9 cellular contexts compared by ENCODE assay signal in the genomic region with DNA sequence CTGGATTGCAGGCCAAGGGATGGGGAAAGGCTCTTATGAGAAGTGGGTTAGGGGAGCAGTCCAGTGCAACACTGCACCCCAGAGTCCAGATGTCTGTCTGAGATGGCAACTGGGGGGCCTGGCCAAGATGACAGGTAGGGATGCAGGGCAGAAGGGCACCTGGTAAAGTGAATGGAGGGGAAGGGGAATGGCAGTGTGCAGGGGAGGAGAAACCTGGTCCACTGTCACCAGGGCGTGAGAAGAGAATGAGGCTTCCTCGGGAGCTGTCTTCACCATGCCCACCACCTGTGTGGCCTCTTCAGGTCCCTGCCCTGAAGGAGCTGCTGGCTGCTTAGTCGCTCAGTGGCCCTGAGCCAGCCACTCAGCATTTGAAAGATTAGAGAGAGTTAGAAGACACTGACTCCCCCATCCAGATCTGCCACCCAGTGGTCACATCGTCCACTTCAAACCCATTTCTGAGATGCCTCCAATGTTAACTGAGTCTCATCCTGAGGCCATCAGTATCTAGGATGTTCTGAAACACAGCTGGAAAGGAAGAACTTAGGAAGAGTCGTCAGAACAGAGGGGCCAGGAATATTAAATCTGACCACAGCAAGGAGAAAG. TPM values are rescaled to one million over a fixed set of nuclear protein-coding genes. Genes with fewer than 3 reads are reported as not detected.
DNase-seq lines count a peak whose midpoint lies in the region; ATAC-seq and TF ChIP-seq lines count a peak whose summit lies in the region.
"Had no signal": no experiment of that assay in that cellular context is flagged by ENCODE, and none has a peak within 500 bp of the region (broad histone marks: within the 10 kb centered on the region; RNA-seq: fewer than 3 reads in every experiment).

No MANE protein-coding gene starts in this region.

- no peak overlapping the region for H2AFZ ChIP-seq in PC-9
- no peak overlapping the region for H2AFZ ChIP-seq in trophoblast cell (ENCODE audit: insufficient read depth, low read length, poor library complexity)

- no peak overlapping the region for H3K9ac ChIP-seq in trophoblast cell (ENCODE audit: low read length)

- H3K9me3 Mint-ChIP-seq in Calu3 (ENCODE audit: low read depth, unreplicated experiment), result no peaks in the 10 kb centered on the region

- H3K4me3 ChIP-seq in PC-9 (peak overlapping the region; percentile 12; the same call in 1 of the 2 replicates), esophagus squamous epithelium (peak overlapping the region in 1 of 4 donors; percentile 44), trophoblast cell (ENCODE audit: low read depth, low read length) (no peak overlapping the region)

- no peak overlapping the region for H2BK5ac ChIP-seq in trophoblast cell (ENCODE audit: low read depth, low read length, poor library complexity)

- no peak overlapping the region for H3K23ac ChIP-seq in trophoblast cell (ENCODE audit: low read length)

- H3K18ac ChIP-seq in trophoblast cell (ENCODE audit: low read length), result no peak overlapping the region

- H3K27ac ChIP-seq in PC-9, result peak overlapping the region; percentile 27; the same call in 1 of the 2 replicates
- H3K27ac ChIP-seq in esophagus squamous epithelium, result peak overlapping the region; percentile 70 to 86 (median 82)
- no peak overlapping the region for H3K27ac ChIP-seq in trophoblast cell (ENCODE audit: low read depth, low read length)

- peaks cover 15% of the 10 kb centered on the region for H3K36me3 Mint-ChIP-seq in Calu3 (ENCODE audit: insufficient read depth, unreplicated experiment)
- H3K36me3 Mint-ChIP-seq: activated CD8-positive, alpha-beta memory T cell treated with anti-CD3 and anti-CD28 coated beads, Interleukin-2, amount 10 ng/mL, durations not matched to agents 7 days and 5 days had no signal

- no peaks in the 10 kb centered on the region for H3K36me3 ChIP-seq in PC-9 (ENCODE audit: low read depth)
- H3K36me3 ChIP-seq in esophagus squamous epithelium, result no peaks in the 10 kb centered on the region
- H3K36me3 ChIP-seq in trophoblast cell (ENCODE audit: control insufficient read depth in 1 of 2, insufficient read depth in 2 of 2, low read length in 2 of 2), result no peaks in the 10 kb centered on the region

- peaks cover 24% of the 10 kb centered on the region for H3K27me3 Mint-ChIP-seq in Calu3 (ENCODE audit: unreplicated experiment)

- peak overlapping the region; percentile 24 for H3K27ac Mint-ChIP-seq in Calu3 (ENCODE audit: unreplicated experiment)
- H3K27ac Mint-ChIP-seq: activated CD8-positive, alpha-beta memory T cell treated with anti-CD3 and anti-CD28 coated beads, Interleukin-2, amount 10 ng/mL, durations not matched to agents 7 days and 5 days had no signal

- H3K4me2 ChIP-seq in PC-9 (peak overlapping the region; percentile 59), trophoblast cell (ENCODE audit: low read length) (no peak overlapping the region)

- TF ChIP-seq CTCF in Calu3 (IDR thresholded peaks at IDR 0.05; ENCODE audit: unreplicated experiment) (no peak), PC-9 (conservative IDR thresholded peaks at IDR 0.05) (peak; percentile 64), esophagus squamous epithelium (IDR thresholded peaks at IDR 0.05) (peak in 3 of 6 experiments; percentile 10 to 42 (median 29))

- no peak for TF ChIP-seq POLR2A in esophagus squamous epithelium (IDR thresholded peaks at IDR 0.05)

- intact Hi-C loops in Calu3 (cut with micrococcal nuclease; ENCODE audit: unreplicated experiment), result loop anchor here (1.0 to 5.0 kb wide), 5 partner anchors 34 to 219 kb away; partner anchors contain the start of gene HSPA2
- intact Hi-C loops in PC-9 (cut with micrococcal nuclease; ENCODE audit: unreplicated experiment), result loop anchor here (1.0 to 5.0 kb wide), 4 partner anchors 58 to 424 kb away; no protein-coding TSS in a partner anchor
- intact Hi-C loops in esophagus squamous epithelium (cut with DNase I), result loop anchor here (5.0 kb wide), 1 partner anchor 89 kb away; no protein-coding TSS in a partner anchor

- H3K79me1 ChIP-seq in trophoblast cell (ENCODE audit: low read length), result peaks cover 44% of the 10 kb centered on the region

- peak overlapping the region; percentile 7 for H3K4me3 Mint-ChIP-seq in Calu3 (ENCODE audit: low read depth, unreplicated experiment)
- H3K4me3 Mint-ChIP-seq: activated CD8-positive, alpha-beta memory T cell treated with anti-CD3 and anti-CD28 coated beads, Interleukin-2, amount 10 ng/mL, durations not matched to agents 7 days and 5 days had no signal

- no peaks in the 10 kb centered on the region for H4K20me1 ChIP-seq in PC-9 (ENCODE audit: insufficient read depth)

- H4K12ac ChIP-seq in trophoblast cell (ENCODE audit: low read depth, low read length), result no peak overlapping the region

- H2AK5ac ChIP-seq in trophoblast cell (ENCODE audit: low read length), result no peak overlapping the region

- POLR2A ChIA-PET in PC-9 (lab: Charles Lee; ENCODE audit: unreplicated experiment), result interaction anchor here (0.5 kb wide), 1 partner anchor 56 kb away, joined by 3 read pairs; no protein-coding TSS in a partner anchor

- H3K27me3 ChIP-seq in PC-9 (ENCODE audit: insufficient read depth, low read depth) (no peaks in the 10 kb centered on the region), esophagus squamous epithelium (no peaks in the 10 kb centered on the region), trophoblast cell (ENCODE audit: insufficient read depth, low read length) (no peaks in the 10 kb centered on the region)

- no peak for ATAC-seq in GM19397 (IDR thresholded peaks at IDR 0.05; ENCODE audit: unreplicated experiment)
- ATAC-seq: activated CD8-positive, alpha-beta memory T cell treated with anti-CD3 and anti-CD28 coated beads, Interleukin-2, amount 10 ng/mL, durations not matched to agents 7 days and 5 days had no signal

- CTCF ChIA-PET in Calu3 (lab: Charles Lee), result interaction anchor here (0.8 to 1.9 kb wide), 7 partner anchors 35 to 130 kb away, joined by 3 to 6 read pairs (median 5); no protein-coding TSS in a partner anchor
- CTCF ChIA-PET in PC-9 (lab: Charles Lee), result interaction anchor here (0.5 to 1.3 kb wide), 4 partner anchors 22 to 221 kb away, joined by 3 to 4 read pairs (median 3); partner anchors contain the start of gene HSPA2

- no peaks in the 10 kb centered on the region for H3K79me2 ChIP-seq in PC-9 (ENCODE audit: low read depth)
- peaks cover 7% of the 10 kb centered on the region for H3K79me2 ChIP-seq in trophoblast cell (ENCODE audit: control insufficient read depth, insufficient read depth, low read length, poor library complexity)

- no peak overlapping the region for H3K4ac ChIP-seq in trophoblast cell (ENCODE audit: low read depth, low read length)

- peaks cover 68% of the 10 kb centered on the region for H3K4me1 ChIP-seq in PC-9 (replicated peaks; ENCODE audit: insufficient read depth)
- peaks cover 42 to 85% (median 54%) of the 10 kb centered on the region in 3 donors for H3K4me1 ChIP-seq in esophagus squamous epithelium
- H3K4me1 ChIP-seq in trophoblast cell (ENCODE audit: control insufficient read depth in 1 of 2, insufficient read depth in 2 of 2, low read length in 2 of 2), result peaks cover 50 to 57% of the 10 kb centered on the region in 2 experiments

- DNase-seq in Calu3, result peak; percentile 33
- DNase-seq in PC-9, result no peak
- no peak for DNase-seq in esophagus squamous epithelium (lab: John Stamatoyannopoulos, UW)
- DNase-seq in trophoblast cell, result peak; percentile 24 to 56
- DNase-seq in HuH-7.5 (ENCODE audit: low spot score), result no peak
- no peak for DNase-seq in NOMO-1 treated with DMSO at 0.1 percent for 48 hours (lab: John Stamatoyannopoulos, UW; ENCODE audit: unreplicated experiment)
- DNase-seq in AG20443 (ENCODE audit: low spot score), result no peak

- peak overlapping the region; percentile 40 for H4K91ac ChIP-seq in trophoblast cell (ENCODE audit: low read depth, low read length)

- BruUV-seq in Calu3 (replicated peaks; lab: Mats Ljungman, UMichigan) (no TSS peak), PC-9 (replicated peaks; lab: Mats Ljungman, UMichigan) (no TSS peak)

- WGBS in esophagus squamous epithelium, 2 donors, result 12 to 21% methylated on average over 4 of the region's 5 CpGs
- WGBS in trophoblast cell (ENCODE audit: extremely low coverage, insufficient coverage, insufficient read length), result no CpG with 5 or more reads among the region's 5 CpGs

- H3K14ac ChIP-seq in trophoblast cell (ENCODE audit: low read length), result peak overlapping the region; percentile 11

- no peak overlapping the region for H4K8ac ChIP-seq in trophoblast cell (ENCODE audit: low read depth, low read length)

- peaks cover 43% of the 10 kb centered on the region for H3F3A ChIP-seq in PC-9 (ENCODE audit: insufficient read depth, low read depth)

- H3K9me3 ChIP-seq in PC-9 (ENCODE audit: insufficient read depth, low read depth) (no peaks in the 10 kb centered on the region), esophagus squamous epithelium (no peaks in the 10 kb centered on the region), trophoblast cell (ENCODE audit: insufficient read depth, low read depth, low read length) (peaks cover 9% of the 10 kb centered on the region)

- no peak overlapping the region for H2BK120ac ChIP-seq in trophoblast cell (ENCODE audit: insufficient read depth, low read length, poor library complexity)

- no peak overlapping the region for H2BK12ac ChIP-seq in trophoblast cell (ENCODE audit: low read length)

- H3K9me2 ChIP-seq in PC-9 (ENCODE audit: insufficient read depth), result no peaks in the 10 kb centered on the region

- H3K4me1 Mint-ChIP-seq in Calu3 (ENCODE audit: low read depth, unreplicated experiment), result peaks cover 58% of the 10 kb centered on the region

RNA-seq across cellular contexts. Expression of gene PLEKHG3, which starts 57.3 kb away (rescaled TPM):
- total RNA-seq in Calu3 (2022) (39.0 and 53.6 TPM in 2 replicates), PC-9 (2021) (59.3 and 61.7 TPM in 2 replicates), esophagus squamous epithelium (10 to 100 TPM; 44.6 to 87.8 (median 60.8) TPM)
- polyA plus RNA-seq in trophoblast cell (2013), result 54.5 and 57.2 TPM in 2 replicates

Comparison
In these comparisons a context has a peak if more than half of its experiments do, and no peak if none do; other contexts are left out.
1. DNase-seq: peak in Calu3 (single experiment) and trophoblast cell (2 of 2); none in PC-9 (0 of 2), esophagus squamous epithelium (single experiment), HuH-7.5 (single experiment), NOMO-1 treated with DMSO at 0.1 percent for 48 hours (single experiment) and AG20443 (single experiment).